Comparison of ENCODE assay signal across 27 cellular contexts in genomic region chr19:30519607-30520205, GRCh38.
"Had no signal": no experiment of that assay in that cellular context is flagged by ENCODE, and none has a peak within 500 bp of the region (broad histone marks: within the 10 kb centered on the region; RNA-seq: fewer than 3 reads in every experiment).

No MANE protein-coding gene starts in this region.

- DNase-seq: naive thymus-derived CD4-positive, alpha-beta T cell; natural killer cell; occipital lobe; ovary; posterior cingulate gyrus; psoas muscle; right cardiac atrium; right lobe of liver; stimulated activated CD4-positive, alpha-beta T cell treated with anti-CD3 and anti-CD28 coated beads, Interleukin-15, amount 100 ng/mL, for 24 hours; stimulated activated CD4-positive, alpha-beta T cell treated with anti-CD3 and anti-CD28 coated beads, Interleukin-2, amount 100 ng/mL, for 24 hours; stimulated activated CD4-positive, alpha-beta T cell treated with anti-CD3 and anti-CD28 coated beads, Interleukin-2, amount 100 ng/mL, for 48 hours; stimulated activated CD4-positive, alpha-beta T cell treated with anti-CD3 and anti-CD28 coated beads, Interleukin-4, amount 100 ng/mL, for 24 hours; stimulated activated naive CD4-positive, alpha-beta T cell treated with Interleukin-2 at 50 U/mL for 16 hours; stomach; thyroid gland; trophoblast cell; upper lobe of right lung; uterus had no signal

- ATAC-seq: naive thymus-derived CD4-positive, alpha-beta T cell; natural killer cell; psoas muscle; right lobe of liver; stimulated activated memory B cell treated with anti-CD40 and anti-IgM and Interleukin-4, amounts not matched to agents 10 μg/mL and 1 μg/mL and 100 μg/mL, for 72 hours; upper lobe of right lung had no signal

- H3K4me3 Mint-ChIP-seq: naive thymus-derived CD4-positive, alpha-beta T cell; natural killer cell; nephron; neural progenitor cell; stimulated activated memory B cell treated with anti-CD40 and anti-IgM and Interleukin-4, amounts not matched to agents 10 μg/mL and 1 μg/mL and 100 μg/mL, for 72 hours; stimulated activated naive CD8-positive, alpha-beta T cell treated with anti-CD3 and anti-CD28 coated beads, Interleukin-15, Interleukin-2, amounts not matched to agents 100 ng/mL and 50 ng/mL, for 24 hours had no signal

- H3K27me3 ChIP-seq: neural progenitor cell, ovary, stomach, thyroid gland, tibial nerve, uterus had no signal

- H3K9ac ChIP-seq: neural progenitor cell, parathyroid adenoma had no signal

- H2AFZ ChIP-seq: neural progenitor cell, parathyroid adenoma had no signal

- H3K27ac ChIP-seq: neural progenitor cell, ovary, parathyroid adenoma, psoas muscle, right lobe of liver, skin epidermis, stomach, thoracic aorta, thyroid gland, tibial nerve, upper lobe of right lung, uterus had no signal

- H3K36me3 ChIP-seq: neural progenitor cell, ovary, right lobe of liver, stomach, thoracic aorta, thyroid gland, tibial nerve, upper lobe of right lung, uterus had no signal

- H3K4me1 Mint-ChIP-seq: naive thymus-derived CD4-positive, alpha-beta T cell; natural killer cell; nephron; stimulated activated memory B cell treated with anti-CD40 and anti-IgM and Interleukin-4, amounts not matched to agents 10 μg/mL and 1 μg/mL and 100 μg/mL, for 72 hours had no signal

- H3K27me3 Mint-ChIP-seq: progenitor cell of endocrine pancreas; stimulated activated memory B cell treated with anti-CD40 and anti-IgM and Interleukin-4, amounts not matched to agents 10 μg/mL and 1 μg/mL and 100 μg/mL, for 72 hours; stimulated activated naive CD8-positive, alpha-beta T cell treated with anti-CD3 and anti-CD28 coated beads, Interleukin-15, Interleukin-2, amounts not matched to agents 100 ng/mL and 50 ng/mL, for 24 hours had no signal

- H3K4me3 ChIP-seq: neural progenitor cell, ovary, psoas muscle, right lobe of liver, skin epidermis, stomach, thoracic aorta, thyroid gland, tibial nerve, upper lobe of right lung, uterus had no signal

- H3K36me3 Mint-ChIP-seq: naive thymus-derived CD4-positive, alpha-beta T cell; natural killer cell; neural progenitor cell; stimulated activated memory B cell treated with anti-CD40 and anti-IgM and Interleukin-4, amounts not matched to agents 10 μg/mL and 1 μg/mL and 100 μg/mL, for 72 hours had no signal

- H3K4me1 ChIP-seq: neural progenitor cell, parathyroid adenoma, psoas muscle, right lobe of liver, stomach, thyroid gland, upper lobe of right lung, uterus had no signal

- H3K9me3 ChIP-seq: ovary, psoas muscle, right lobe of liver, stomach, thoracic aorta, thyroid gland, tibial nerve, upper lobe of right lung, uterus had no signal

- H3K4me2 ChIP-seq: neural progenitor cell had no signal

- H3K27ac Mint-ChIP-seq: naive thymus-derived CD4-positive, alpha-beta T cell; natural killer cell; nephron; neural progenitor cell; progenitor cell of endocrine pancreas; stimulated activated memory B cell treated with anti-CD40 and anti-IgM and Interleukin-4, amounts not matched to agents 10 μg/mL and 1 μg/mL and 100 μg/mL, for 72 hours; stimulated activated naive CD8-positive, alpha-beta T cell treated with anti-CD3 and anti-CD28 coated beads, Interleukin-15, Interleukin-2, amounts not matched to agents 100 ng/mL and 50 ng/mL, for 24 hours had no signal

- H3K9me3 Mint-ChIP-seq: natural killer cell; nephron; neural progenitor cell; stimulated activated memory B cell treated with anti-CD40 and anti-IgM and Interleukin-4, amounts not matched to agents 10 μg/mL and 1 μg/mL and 100 μg/mL, for 72 hours; stimulated activated naive CD8-positive, alpha-beta T cell treated with anti-CD3 and anti-CD28 coated beads, Interleukin-15, Interleukin-2, amounts not matched to agents 100 ng/mL and 50 ng/mL, for 24 hours had no signal
